In genomic region chr17:77537566-77537965, GRCh38 we compare ENCODE assay signal across 7 cellular contexts.
"Had no signal": no experiment of that assay in that cellular context is flagged by ENCODE, and none has a peak within 500 bp of the region (broad histone marks: within the 10 kb centered on the region; RNA-seq: fewer than 3 reads in every experiment).

No MANE protein-coding gene starts in this region.

- ATAC-seq: HCT116 had no signal

- H3K9ac ChIP-seq: GM23248 had no signal

- H2AFZ ChIP-seq: GM23248 had no signal

- H3K27ac ChIP-seq: GM23248 had no signal

- H3K36me3 ChIP-seq: HAP-1 had no signal

- H3K9me3 ChIP-seq: HAP-1 had no signal

- H3K4me3 ChIP-seq: GM23248, HAP-1 had no signal

- DNase-seq: GM23248, GOT3, H7, KBM-7 had no signal

- FAIRE-seq: HTR-8/SVneo had no signal
